8 cellular contexts compared by ENCODE assay signal in genomic region chr7:32638479-32639121, GRCh38.
DNase-seq lines count a peak whose midpoint lies in the region; ATAC-seq and TF ChIP-seq lines count a peak whose summit lies in the region.
"Not testable (repeated sequence)": the region's sequence is repeated elsewhere in the genome, so short reads cannot be mapped to it uniquely, and the experiment has no call there.

No MANE protein-coding gene starts in this region.

- H3K27me3 Mint-ChIP-seq in activated T-helper 1 cell treated with anti-CD3 and anti-CD28 coated beads, Interleukin-12 subunit alpha, Interleukin-12 subunit beta, Interleukin-2, Interleukin-4 antibody, amounts not matched to agents 30 ng/mL and 10 ng/mL and 1 ng/mL, durations not matched to agents 14 hours and 24 hours and 36 hours (ENCODE audit: insufficient read depth): not testable (repeated sequence)

- not testable (repeated sequence) for TF ChIP-seq CTCF in GM13976 (IDR thresholded peaks at IDR 0.05; ENCODE audit: borderline replicate concordance, control extremely low read depth, extremely low read depth, insufficient read depth, missing control alignments)

- intact Hi-C loops in activated T-helper 1 cell treated with anti-CD3 and anti-CD28 coated beads, Interleukin-12 subunit alpha, Interleukin-12 subunit beta, Interleukin-2, Interleukin-4 antibody, amounts not matched to agents 30 ng/mL and 10 ng/mL and 1 ng/mL, durations not matched to agents 14 hours and 24 hours and 36 hours (cut with micrococcal nuclease): not testable (repeated sequence)

- H3K4me1 Mint-ChIP-seq in activated T-helper 1 cell treated with anti-CD3 and anti-CD28 coated beads, Interleukin-12 subunit alpha, Interleukin-12 subunit beta, Interleukin-2, Interleukin-4 antibody, amounts not matched to agents 30 ng/mL and 10 ng/mL and 1 ng/mL, durations not matched to agents 14 hours and 24 hours and 36 hours (ENCODE audit: low read depth): not testable (repeated sequence)

- peak overlapping the region; percentile 0 for H3K27ac Mint-ChIP-seq in activated T-helper 1 cell treated with anti-CD3 and anti-CD28 coated beads, Interleukin-12 subunit alpha, Interleukin-12 subunit beta, Interleukin-2, Interleukin-4 antibody, amounts not matched to agents 30 ng/mL and 10 ng/mL and 1 ng/mL, durations not matched to agents 14 hours and 24 hours and 36 hours

- ATAC-seq in GM19324 (IDR thresholded peaks at IDR 0.05; ENCODE audit: low FRiP score, unreplicated experiment): peak; percentile 77
- ATAC-seq in GM21619 (IDR thresholded peaks at IDR 0.05; ENCODE audit: unreplicated experiment): peak; percentile 96
- ATAC-seq in HG02973 (IDR thresholded peaks at IDR 0.05; ENCODE audit: unreplicated experiment): peak; percentile 98
- ATAC-seq in HG03442 (IDR thresholded peaks at IDR 0.05; ENCODE audit: unreplicated experiment): peak; percentile 88
- ATAC-seq in stimulated activated naive CD8-positive, alpha-beta T cell treated with anti-CD3 and anti-CD28 coated beads, Interleukin-15, Interleukin-2, amounts not matched to agents 100 U/mL and 50 U/mL, for 24 hours: peak; percentile 57

- not testable (repeated sequence) for H3K4me3 Mint-ChIP-seq in activated T-helper 1 cell treated with anti-CD3 and anti-CD28 coated beads, Interleukin-12 subunit alpha, Interleukin-12 subunit beta, Interleukin-2, Interleukin-4 antibody, amounts not matched to agents 30 ng/mL and 10 ng/mL and 1 ng/mL, durations not matched to agents 14 hours and 24 hours and 36 hours

- H3K9me3 Mint-ChIP-seq in activated T-helper 1 cell treated with anti-CD3 and anti-CD28 coated beads, Interleukin-12 subunit alpha, Interleukin-12 subunit beta, Interleukin-2, Interleukin-4 antibody, amounts not matched to agents 30 ng/mL and 10 ng/mL and 1 ng/mL, durations not matched to agents 14 hours and 24 hours and 36 hours: not testable (repeated sequence)

- DNase-seq in GM13976 (ENCODE audit: low spot score) (peak; percentile 10), NOMO-1 treated with DMSO at 0.1 percent for 48 hours (lab: John Stamatoyannopoulos, UW; ENCODE audit: unreplicated experiment) (peak; percentile 95)
- DNase-seq in activated T-helper 1 cell treated with anti-CD3 and anti-CD28 coated beads, Interleukin-12 subunit alpha, Interleukin-12 subunit beta, Interleukin-2, Interleukin-4 antibody, amounts not matched to agents 30 ng/mL and 10 ng/mL and 1 ng/mL, durations not matched to agents 14 hours and 24 hours and 36 hours (ENCODE audit: low spot score); stimulated activated naive CD8-positive, alpha-beta T cell treated with anti-CD3 and anti-CD28 coated beads, Interleukin-15, Interleukin-2, amounts not matched to agents 100 U/mL and 50 U/mL, for 24 hours: not testable (repeated sequence)

- in situ Hi-C loops in GM13976 (cut with MboI; ENCODE audit: low sequenced_read_pairs, unreplicated experiment): not testable (repeated sequence)

- H3K36me3 Mint-ChIP-seq in activated T-helper 1 cell treated with anti-CD3 and anti-CD28 coated beads, Interleukin-12 subunit alpha, Interleukin-12 subunit beta, Interleukin-2, Interleukin-4 antibody, amounts not matched to agents 30 ng/mL and 10 ng/mL and 1 ng/mL, durations not matched to agents 14 hours and 24 hours and 36 hours (ENCODE audit: low read depth): not testable (repeated sequence)
